9 cellular contexts compared by ENCODE assay signal in the genomic region with DNA sequence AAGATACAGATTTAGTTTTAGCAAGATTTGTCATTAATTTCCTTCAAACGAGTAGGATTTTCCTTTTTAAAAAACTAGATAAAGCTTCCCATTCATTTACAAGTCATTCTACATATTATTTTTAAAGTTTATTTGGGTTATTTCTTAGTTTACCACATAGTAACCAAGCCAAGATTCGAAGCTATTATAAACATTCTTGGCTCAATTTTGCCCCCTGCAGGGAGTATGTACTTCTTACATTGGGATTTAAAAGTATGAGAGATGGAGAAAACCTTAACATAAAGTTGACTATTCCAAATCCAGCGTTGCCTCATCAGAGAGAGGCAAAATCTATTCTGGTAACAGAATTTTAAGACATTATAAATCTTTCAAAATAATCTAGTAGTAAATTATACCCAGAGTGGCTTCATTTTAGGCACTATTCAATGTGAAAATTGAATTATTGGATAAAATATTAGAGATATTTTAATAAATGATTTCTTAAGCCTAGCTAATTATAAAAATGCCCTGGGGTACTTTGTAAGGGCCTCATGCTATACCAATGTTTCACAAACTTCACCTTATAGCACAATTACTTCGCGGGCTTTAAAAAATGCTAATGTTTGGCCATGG. TPM values are rescaled to one million over a fixed set of nuclear protein-coding genes. Genes with fewer than 3 reads are reported as not detected.
DNase-seq lines count a peak whose midpoint lies in the region; ATAC-seq, FAIRE-seq and TF ChIP-seq lines count a peak whose summit lies in the region.
"Had no signal": no experiment of that assay in that cellular context is flagged by ENCODE, and none has a peak within 500 bp of the region (broad histone marks: within the 10 kb centered on the region; RNA-seq: fewer than 3 reads in every experiment).

No MANE protein-coding gene starts in this region.

- FAIRE-seq in endothelial cell of umbilical vein (lab: Jason Lieb, UNC): no peak

- no peaks in the 10 kb centered on the region for H3K36me3 ChIP-seq in endothelial cell of umbilical vein (ENCODE audit: control insufficient read depth in 2 of 2, extremely low read depth in 1 of 2, insufficient read depth in 2 of 2, low read length in 2 of 2)
- no peaks in the 10 kb centered on the region for H3K36me3 ChIP-seq in effector memory CD4-positive, alpha-beta T cell (ENCODE audit: control insufficient read depth, insufficient read depth, low read length)

- H3K27ac ChIP-seq in endothelial cell of umbilical vein (ENCODE audit: insufficient read depth, low read depth, low read length): no peak overlapping the region
- H3K27ac ChIP-seq in effector memory CD4-positive, alpha-beta T cell (ENCODE audit: insufficient read depth, low read length, poor library complexity, severe bottlenecking): no peak overlapping the region

- H4K20me1 ChIP-seq in endothelial cell of umbilical vein (replicated peaks; ENCODE audit: control insufficient read depth, extremely low read depth, insufficient read depth, low read length): no peaks in the 10 kb centered on the region

- TF ChIP-seq POLR2A in endothelial cell of umbilical vein (IDR thresholded peaks at IDR 0.05; ENCODE audit: low read depth, low read length): no peak

- no peaks in the 10 kb centered on the region for H3K4me1 ChIP-seq in endothelial cell of umbilical vein (ENCODE audit: control insufficient read depth, extremely low read depth, insufficient read depth, low read length)
- no peaks in the 10 kb centered on the region for H3K4me1 ChIP-seq in effector memory CD4-positive, alpha-beta T cell (ENCODE audit: control insufficient read depth, insufficient read depth, low read length, poor library complexity, severe bottlenecking)

- no peaks in the 10 kb centered on the region for H3K79me2 ChIP-seq in endothelial cell of umbilical vein (ENCODE audit: control insufficient read depth, insufficient read depth, low read length)

- no peaks in the 10 kb centered on the region for H3K27me3 Mint-ChIP-seq in progenitor cell of endocrine pancreas
- H3K27me3 Mint-ChIP-seq: activated naive CD8-positive, alpha-beta T cell had no signal

- no peak overlapping the region for H3K27ac Mint-ChIP-seq in progenitor cell of endocrine pancreas
- H3K27ac Mint-ChIP-seq: activated naive CD8-positive, alpha-beta T cell had no signal

- no peak overlapping the region for H3K9ac ChIP-seq in endothelial cell of umbilical vein (replicated peaks; ENCODE audit: extremely low read depth, insufficient read depth, low read length)

- H3K4me3 Mint-ChIP-seq in progenitor cell of endocrine pancreas (ENCODE audit: low read depth): no peak overlapping the region
- H3K4me3 Mint-ChIP-seq: activated naive CD8-positive, alpha-beta T cell had no signal

- POLR2A ChIA-PET in endothelial cell of umbilical vein (lab: Charles Lee): interaction anchor here (0.6 kb wide), 1 partner anchor 183 kb away, joined by 3 read pairs; no protein-coding TSS in a partner anchor

- dilution Hi-C loops in endothelial cell of umbilical vein (cut with MboI; ENCODE audit: extremely low pct_ligation_motif_present, low sequenced_read_pairs): no loop called here

- no peak overlapping the region for H3K4me3 ChIP-seq in endothelial cell of umbilical vein (replicated peaks in 1 of 3; ENCODE audit: insufficient read depth in 1 of 3, low read depth in 1 of 3, low read length in 3 of 3)
- no peak overlapping the region for H3K4me3 ChIP-seq in effector memory CD4-positive, alpha-beta T cell (ENCODE audit: insufficient read depth, low read depth, low read length, poor library complexity, severe bottlenecking)

- intact Hi-C loops in endothelial cell of umbilical vein (cut with micrococcal nuclease): loop anchor here (1.0 to 5.0 kb wide), 7 partner anchors 176 to 935 kb away; no protein-coding TSS in a partner anchor

- ATAC-seq in GM21528 (IDR thresholded peaks at IDR 0.05; ENCODE audit: low FRiP score, unreplicated experiment) (no peak), HG03025 (IDR thresholded peaks at IDR 0.05; ENCODE audit: low FRiP score, unreplicated experiment) (no peak)

- peak; percentile 9 to 40 for DNase-seq in SHP77 (lab: John Stamatoyannopoulos, UW)
- DNase-seq in SHP77 treated with DMSO at 0.1 percent for 48 hours (lab: John Stamatoyannopoulos, UW): no peak
- DNase-seq in NCI-H2171 treated with DMSO at 0.1 percent for 48 hours (lab: John Stamatoyannopoulos, UW): peak; percentile 15
- DNase-seq in endothelial cell of umbilical vein (ENCODE audit: low read depth, low spot score): peak; percentile 60
- no peak for DNase-seq in progenitor cell of endocrine pancreas (ENCODE audit: low spot score, unreplicated experiment)
- DNase-seq in effector memory CD4-positive, alpha-beta T cell: no peak

- no peak overlapping the region for H3K4me2 ChIP-seq in endothelial cell of umbilical vein (ENCODE audit: insufficient read depth, low read length)

- TF ChIP-seq CTCF in endothelial cell of umbilical vein (IDR thresholded peaks at IDR 0.05; ENCODE audit: extremely low read depth in 1 of 2, insufficient read depth in 1 of 2, low read depth in 1 of 2, low read length in 2 of 2): peak in 1 of 2 donors; percentile 15
- peak; percentile 67 for TF ChIP-seq CTCF in progenitor cell of endocrine pancreas (IDR thresholded peaks at IDR 0.05; ENCODE audit: unreplicated experiment)

- no peak overlapping the region for H2AFZ ChIP-seq in endothelial cell of umbilical vein (ENCODE audit: low read depth, low read length)

- H3K36me3 Mint-ChIP-seq in progenitor cell of endocrine pancreas (ENCODE audit: insufficient read depth): peaks cover 6% of the 10 kb centered on the region
- H3K36me3 Mint-ChIP-seq: activated naive CD8-positive, alpha-beta T cell had no signal

- no peaks in the 10 kb centered on the region for H3K4me1 Mint-ChIP-seq in progenitor cell of endocrine pancreas (ENCODE audit: low read depth)

- no peaks in the 10 kb centered on the region for H3K9me3 ChIP-seq in endothelial cell of umbilical vein (replicated peaks; ENCODE audit: control insufficient read depth, insufficient read depth, low read length)
- no peaks in the 10 kb centered on the region for H3K9me3 ChIP-seq in effector memory CD4-positive, alpha-beta T cell (ENCODE audit: control insufficient read depth, low read length)

- BruUV-seq in endothelial cell of umbilical vein (replicated peaks; lab: Mats Ljungman, UMichigan): no TSS peak

- H3K9me1 ChIP-seq in endothelial cell of umbilical vein (replicated peaks; ENCODE audit: control insufficient read depth, extremely low read depth, insufficient read depth, low read length): no peaks in the 10 kb centered on the region

- no peaks in the 10 kb centered on the region for H3K27me3 ChIP-seq in endothelial cell of umbilical vein (ENCODE audit: control insufficient read depth in 2 of 2, insufficient read depth in 2 of 2, low read length in 2 of 2)
- H3K27me3 ChIP-seq in effector memory CD4-positive, alpha-beta T cell (replicated peaks; ENCODE audit: control insufficient read depth, insufficient read depth, low read length, poor library complexity, severe bottlenecking): no peaks in the 10 kb centered on the region

- CTCF ChIA-PET in endothelial cell of umbilical vein (lab: Charles Lee): interaction anchor here (0.6 to 2.7 kb wide), 39 partner anchors 9 to 962 kb away, joined by 3 to 34 read pairs (median 4); no protein-coding TSS in a partner anchor

- H3K9me3 Mint-ChIP-seq in progenitor cell of endocrine pancreas (ENCODE audit: low read depth): peaks cover 8% of the 10 kb centered on the region

TF ChIP-seq in endothelial cell of umbilical vein, 7 proteins besides CTCF, POLR2A, EP300 and RAD21:
- TF ChIP-seq, protein P1, sequence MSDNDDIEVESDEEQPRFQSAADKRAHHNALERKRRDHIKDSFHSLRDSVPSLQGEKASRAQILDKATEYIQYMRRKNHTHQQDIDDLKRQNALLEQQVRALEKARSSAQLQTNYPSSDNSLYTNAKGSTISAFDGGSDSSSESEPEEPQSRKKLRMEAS (IDR thresholded peaks at IDR 0.05; ENCODE audit: insufficient read depth, insufficient read length): no peak
- TF ChIP-seq FOS (IDR thresholded peaks at IDR 0.05; ENCODE audit: borderline replicate concordance, insufficient read depth, low read length) (no peak), JUN (IDR thresholded peaks at IDR 0.05; ENCODE audit: borderline replicate concordance, insufficient read depth, insufficient read length, low read depth) (no peak), POLR2AphosphoS5 (IDR thresholded peaks at IDR 0.05; ENCODE audit: insufficient read depth, low read depth, low read length) (no peak), GATA2 (IDR thresholded peaks at IDR 0.05; ENCODE audit: insufficient read depth, insufficient read length, low read depth, low read length) (no peak), MYC (IDR thresholded peaks at IDR 0.05; ENCODE audit: low read depth, low read length) (no peak), EZH2 (IDR thresholded peaks at IDR 0.05; ENCODE audit: borderline replicate concordance, low read depth, low read length, severe bottlenecking) (no peak)
TF ChIP-seq in endothelial cell of umbilical vein: peak in this region for 0.

RNA-seq across cellular contexts. Expression of a gene that starts 39.1 kb away (rescaled TPM):
- total RNA-seq in endothelial cell of umbilical vein (57.4 and 61.6 TPM in 2 replicates), progenitor cell of endocrine pancreas (6.6 and 16.3 TPM in 2 replicates)
- 17.2 and 21.8 TPM in 2 replicates for polyA plus RNA-seq in endothelial cell of umbilical vein
- polyA plus RNA-seq in endothelial cell of umbilical vein (2011; cell fraction: cytosol; rRNA removed): 19.6 and 19.9 TPM in 2 replicates
- 33.1 and 34.1 TPM in 2 replicates for polyA plus RNA-seq in endothelial cell of umbilical vein (2011; cell fraction: nucleus; rRNA removed)
- 22.3 and 62.4 TPM in 2 replicates for polyA plus RNA-seq in endothelial cell of umbilical vein (2012)
- polyA minus RNA-seq in endothelial cell of umbilical vein: 151 and 160 TPM in 2 replicates
- polyA minus RNA-seq in endothelial cell of umbilical vein (2011; cell fraction: cytosol; rRNA and poly(A)+ RNA removed): 16.5 TPM
- polyA minus RNA-seq in endothelial cell of umbilical vein (2011; cell fraction: nucleus; rRNA and poly(A)+ RNA removed): 90.2 and 111 TPM in 2 replicates

Comparison
In these comparisons a context has a peak if more than half of its experiments do, and no peak if none do; other contexts are left out.
1. DNase-seq: peak in SHP77 (2 of 2), NCI-H2171 treated with DMSO at 0.1 percent for 48 hours (single experiment) and endothelial cell of umbilical vein (single experiment); none in SHP77 treated with DMSO at 0.1 percent for 48 hours (single experiment), progenitor cell of endocrine pancreas (single experiment) and effector memory CD4-positive, alpha-beta T cell (0 of 3).